ENCODE assay signal across 1 cellular context in the genomic region with DNA sequence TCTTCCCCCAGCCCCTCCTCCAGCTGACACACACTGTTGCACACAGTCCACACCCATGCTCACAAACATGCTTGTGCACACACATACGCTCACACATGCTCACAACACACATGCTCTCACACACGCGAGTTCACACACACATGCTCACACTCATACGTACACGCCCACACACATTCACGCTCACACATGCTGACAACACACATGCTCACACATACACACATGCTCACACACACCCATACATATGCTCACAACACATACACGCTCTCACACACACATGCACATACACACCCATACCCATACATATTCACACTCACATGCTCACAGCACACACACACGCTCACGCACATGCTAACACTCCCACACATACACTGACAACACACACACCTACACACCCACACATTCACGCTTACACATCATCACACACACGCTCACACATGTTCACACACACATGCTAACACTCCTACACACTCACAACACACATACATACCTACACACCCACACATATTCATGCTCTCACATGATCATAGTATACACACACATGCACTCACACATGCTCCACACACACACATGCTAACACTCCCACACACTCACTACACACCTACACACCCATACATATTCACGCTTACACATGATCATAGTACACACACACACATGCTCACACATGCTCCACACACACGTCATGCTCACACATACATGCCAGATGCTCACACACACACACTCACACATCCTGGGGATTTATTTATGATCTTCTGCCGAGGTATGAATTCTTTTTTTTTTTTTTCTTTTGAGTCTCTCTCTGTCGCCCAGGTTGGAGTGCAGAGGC.
TF ChIP-seq lines count a peak whose summit lies in the region.

No MANE protein-coding gene starts in this region.

TF ChIP-seq in H1, 55 proteins besides CTCF, POLR2A, EP300 and RAD21:
- TF ChIP-seq GABPA (IDR thresholded peaks at IDR 0.05; ENCODE audit: borderline replicate concordance, insufficient read depth, low read length) (no peak), TAF1 (IDR thresholded peaks at IDR 0.05; ENCODE audit: low read depth, low read length) (no peak), HDAC2 (IDR thresholded peaks at IDR 0.05; ENCODE audit: borderline replicate concordance in 1 of 2, low read depth in 2 of 2, low read length in 2 of 2) (no peak), MAFK (IDR thresholded peaks at IDR 0.05; ENCODE audit: low read depth, low read length) (no peak), YY1 (IDR thresholded peaks at IDR 0.05; ENCODE audit: low read depth, low read length) (no peak), FOSL1 (IDR thresholded peaks at IDR 0.05; ENCODE audit: insufficient read depth, low read depth, low read length) (no peak), BCL11A (IDR thresholded peaks at IDR 0.05; ENCODE audit: low read depth in 2 of 2, low read length in 2 of 2) (no peak), POU5F1 (IDR thresholded peaks at IDR 0.05; ENCODE audit: low read depth, low read length) (no peak), CBX8 (IDR thresholded peaks at IDR 0.05; ENCODE audit: borderline replicate concordance, low read depth, low read length) (no peak), SP2 (IDR thresholded peaks at IDR 0.05; ENCODE audit: low read length) (no peak), CREB1 (IDR thresholded peaks at IDR 0.05) (no peak), TAF7 (optimal IDR thresholded peaks at IDR 0.05; ENCODE audit: borderline replicate concordance, low read depth, low read length) (no peak), KDM4A (IDR thresholded peaks at IDR 0.05; ENCODE audit: low read depth, low read length, severe bottlenecking) (no peak), SIN3A (conservative IDR thresholded peaks at IDR 0.05 in 1 of 2, IDR thresholded peaks at IDR 0.05 in 1 of 2; ENCODE audit: low read depth in 1 of 2, low read length in 2 of 2) (no peak), RFX5 (IDR thresholded peaks at IDR 0.05; ENCODE audit: borderline replicate concordance, low read depth, low read length) (no peak), RBBP5 (IDR thresholded peaks at IDR 0.05; ENCODE audit: borderline replicate concordance, low read depth, low read length) (no peak), SIRT6 (IDR thresholded peaks at IDR 0.05; ENCODE audit: low read length) (no peak)
